ENCODE assay signal across 8 cellular contexts in the genomic region with DNA sequence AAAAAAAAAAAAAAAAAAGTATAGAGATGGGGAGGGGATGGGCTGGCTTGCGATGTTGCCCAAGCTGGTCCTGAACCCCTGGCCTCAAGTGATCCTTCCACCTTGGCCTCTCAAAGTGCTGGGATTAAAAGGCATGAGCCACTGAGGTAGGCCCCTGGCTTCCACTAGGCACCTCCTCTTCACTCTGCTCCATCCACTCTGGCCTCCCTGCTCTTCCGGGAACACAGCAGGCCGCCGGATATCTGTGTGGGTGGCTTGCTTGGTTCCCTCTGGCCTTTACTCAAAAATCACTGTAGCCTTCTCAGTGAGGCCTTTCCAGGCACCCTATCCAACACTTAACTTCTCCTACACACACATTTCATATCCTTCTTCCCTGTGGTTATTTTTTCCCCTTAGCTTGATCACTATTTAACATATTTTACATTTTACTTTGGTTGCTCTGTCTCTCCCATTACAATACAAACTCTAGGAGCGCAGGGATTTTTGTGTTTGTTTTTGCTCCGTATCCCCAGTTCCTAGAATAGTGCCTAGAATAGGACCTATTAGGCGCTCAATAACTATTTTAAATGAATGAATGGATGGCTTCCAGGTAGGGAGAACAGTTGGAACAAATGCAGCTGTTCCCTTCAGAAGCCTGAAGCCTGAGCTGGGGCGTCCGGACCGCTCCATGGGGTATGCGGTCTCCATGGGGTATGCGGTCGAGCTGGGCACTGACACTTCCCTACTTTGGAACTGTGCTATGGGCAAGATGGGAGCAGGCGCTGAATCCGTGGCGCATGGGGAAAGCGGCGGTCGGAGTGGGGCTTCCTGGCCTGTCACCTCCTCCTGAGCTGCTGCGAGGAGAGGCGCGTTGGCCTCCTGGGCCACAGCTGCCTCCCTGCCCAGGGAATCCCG. TPM values are rescaled to one million over a fixed set of nuclear protein-coding genes. Genes with fewer than 3 reads are reported as not detected.
A peak's percentile ranks its signal among the peaks of the same experiment; 100 is the strongest.
DNase-seq lines count a peak whose midpoint lies in the region; ATAC-seq, FAIRE-seq and TF ChIP-seq lines count a peak whose summit lies in the region.

No MANE protein-coding gene starts in this region.

- peak overlapping the region; percentile 48 for H3K4me3 ChIP-seq in DOHH2 (ENCODE audit: low read length)
- H3K4me3 ChIP-seq in astrocyte of the cerebellum (ENCODE audit: low read depth, low read length): peak overlapping the region; percentile 52
- H3K4me3 ChIP-seq in kidney (ENCODE audit: low read length in 2 of 2): peak overlapping the region; percentile 81 to 85
- H3K4me3 ChIP-seq in suprapubic skin: peak overlapping the region; percentile 79

- in situ Hi-C loops in astrocyte of the cerebellum (cut with HindIII; ENCODE audit: low sequenced_read_pairs): no loop called here

- intact Hi-C loops in kidney (cut with DNase I): no loop called here

- TF ChIP-seq EP300 in suprapubic skin (IDR thresholded peaks at IDR 0.05): no peak

- H3K9ac ChIP-seq in kidney (ENCODE audit: low read length in 2 of 2): peak overlapping the region; percentile 91 to 96

- WGBS in suprapubic skin: 19% methylated on average over 17 of the region's 23 CpGs

- ATAC-seq in HG03139 (IDR thresholded peaks at IDR 0.05; ENCODE audit: unreplicated experiment): peak; percentile 1
- ATAC-seq in GM18858 (IDR thresholded peaks at IDR 0.05; ENCODE audit: unreplicated experiment): no peak
- ATAC-seq in foreskin keratinocyte: no peak
- no peak for ATAC-seq in GM21825 (IDR thresholded peaks at IDR 0.05; ENCODE audit: unreplicated experiment)

- peak overlapping the region; percentile 94 for H3K4me2 ChIP-seq in DOHH2 (ENCODE audit: low read length)

- no peaks in the 10 kb centered on the region for H3K79me2 ChIP-seq in DOHH2 (ENCODE audit: control insufficient read depth, low read length)

- no peak for FAIRE-seq in kidney (lab: Jason Lieb, UNC)

- H3K27ac ChIP-seq in DOHH2 (ENCODE audit: low read depth, low read length) (no peak overlapping the region), kidney (ENCODE audit: low read depth in 2 of 2, low read length in 2 of 2) (peak overlapping the region; percentile 96 to 98), suprapubic skin (peak overlapping the region; percentile 96), foreskin keratinocyte (no peak overlapping the region)

- TF ChIP-seq POLR2A in suprapubic skin (IDR thresholded peaks at IDR 0.05): no peak

- 0 out of 2 replicates have a peak, but pooled peaks cover 7% of the 10 kb centered on the region for H4K20me1 ChIP-seq in DOHH2 (ENCODE audit: control insufficient read depth, insufficient read depth, low read depth, low read length)

- H3K36me3 ChIP-seq in DOHH2 (ENCODE audit: control insufficient read depth, low read length): no peaks in the 10 kb centered on the region
- H3K36me3 ChIP-seq in kidney (ENCODE audit: control insufficient read depth in 1 of 2, insufficient read depth in 2 of 2, low read length in 2 of 2): no peaks in the 10 kb centered on the region
- no peaks in the 10 kb centered on the region for H3K36me3 ChIP-seq in suprapubic skin

- H3K4me1 ChIP-seq in DOHH2 (ENCODE audit: control insufficient read depth, low read length): peaks cover 18% of the 10 kb centered on the region
- peaks cover 10% of the 10 kb centered on the region in 2 donors for H3K4me1 ChIP-seq in kidney (ENCODE audit: control insufficient read depth in 1 of 2, insufficient read depth in 1 of 2, low read depth in 1 of 2, low read length in 2 of 2)
- peaks cover 40% of the 10 kb centered on the region for H3K4me1 ChIP-seq in suprapubic skin
- H3K4me1 ChIP-seq in foreskin keratinocyte: peaks cover 4% of the 10 kb centered on the region

- peaks cover 7% of the 10 kb centered on the region for H3F3A ChIP-seq in DOHH2 (ENCODE audit: control insufficient read depth, insufficient read depth)

- DNase-seq in astrocyte of the cerebellum (ENCODE audit: low read depth) (no peak), kidney (peak; percentile 82), suprapubic skin (ENCODE audit: low spot score in 2 of 2) (no peak), foreskin keratinocyte (no peak)

- H3K9me2 ChIP-seq in DOHH2 (replicated peaks; ENCODE audit: control insufficient read depth, low read length): no peaks in the 10 kb centered on the region

- H3K27me3 ChIP-seq in DOHH2 (ENCODE audit: control insufficient read depth, low read length) (peaks cover 37% of the 10 kb centered on the region), suprapubic skin (no peaks in the 10 kb centered on the region), foreskin keratinocyte (no peaks in the 10 kb centered on the region)

- H3K9me3 ChIP-seq in DOHH2 (ENCODE audit: control insufficient read depth, insufficient read depth, low read length) (no peaks in the 10 kb centered on the region), kidney (ENCODE audit: control insufficient read depth in 1 of 2, low read length in 2 of 2) (no peaks in the 10 kb centered on the region), suprapubic skin (no peaks in the 10 kb centered on the region)

- TF ChIP-seq CTCF in DOHH2 (IDR thresholded peaks at IDR 0.05; ENCODE audit: low read depth, low read length, poor library complexity, severe bottlenecking) (peak; percentile 21), astrocyte of the cerebellum (IDR thresholded peaks at IDR 0.05; ENCODE audit: low read depth, low read length, missing control alignments) (no peak), kidney (IDR thresholded peaks at IDR 0.05; ENCODE audit: borderline replicate concordance, extremely low read depth, insufficient read depth) (no peak), suprapubic skin (IDR thresholded peaks at IDR 0.05) (no peak), foreskin keratinocyte (conservative IDR thresholded peaks at IDR 0.05) (no peak)

RNA-seq across cellular contexts. Expression of a gene that starts 46.7 kb away (rescaled TPM):
- 524 TPM for total RNA-seq in kidney
- polyA plus RNA-seq in kidney (ENCODE audit: insufficient read depth, low read depth, low replicate concordance): 404 TPM
- total RNA-seq in suprapubic skin: 100 to 1,000 TPM; 224 to 510 (median 444) TPM
- total RNA-seq in foreskin keratinocyte: 237 and 245 TPM in 2 replicates
- polyA plus RNA-seq in foreskin keratinocyte: 313 and 327 TPM in 2 replicates

Comparison
In these comparisons a context has a peak if more than half of its experiments do, and no peak if none do; other contexts are left out.
1. H3K27ac ChIP-seq: peak in kidney (2 of 2) and suprapubic skin (single experiment); none in DOHH2 (single experiment) and foreskin keratinocyte (single experiment).
2. Peak in every context shown above with its lines, with median percentiles within 50 percentile points of each other: H3K4me3 ChIP-seq.